In genomic region chr9:127878001-127878651, GRCh38 we compare ENCODE assay signal across 8 cellular contexts. TPM values are rescaled to one million over a fixed set of nuclear protein-coding genes. Genes with fewer than 3 reads are reported as not detected.
DNase-seq lines count a peak whose midpoint lies in the region; TF ChIP-seq lines count a peak whose summit lies in the region.

No MANE protein-coding gene starts in this region.

- peak overlapping the region; percentile 32 to 73 (median 71) for H3K4me3 ChIP-seq in liver (ENCODE audit: low read depth in 1 of 3, low read length in 3 of 3)

- no peak for TF ChIP-seq CTCF in brain (conservative IDR thresholded peaks at IDR 0.05)
- no peak for TF ChIP-seq CTCF in liver (IDR thresholded peaks at IDR 0.05; ENCODE audit: low read depth, low read length, missing input control)

- H3K36me3 ChIP-seq in liver (ENCODE audit: control insufficient read depth in 4 of 4, insufficient read depth in 3 of 4, low read depth in 1 of 4, low read length in 3 of 4), result no peaks in the 10 kb centered on the region

- H3K9me3 ChIP-seq in liver (ENCODE audit: control insufficient read depth in 4 of 4, low read length in 3 of 4), result no peaks in the 10 kb centered on the region

- H3K36me3 Mint-ChIP-seq in brain, result no peaks in the 10 kb centered on the region

- H3K9me3 Mint-ChIP-seq in brain, result no peaks in the 10 kb centered on the region

- CTCF ChIA-PET in HEK293T (lab: Yijun Ruan, JAX), result interaction anchor here (1.1 to 1.2 kb wide), 2 partner anchors 8 to 15 kb away, joined by 3 to 5 read pairs; no protein-coding TSS in a partner anchor

- in situ Hi-C loops in ACHN (cut with HindIII; ENCODE audit: low pct_ligation_motif_present, low pct_unique_long_range_greater_than_20kb, low sequenced_read_pairs), result no loop called here

- peaks cover 53% of the 10 kb centered on the region for H3K4me1 Mint-ChIP-seq in brain

- H3K27ac Mint-ChIP-seq in brain, result peak overlapping the region; percentile 52 to 90 (median 78)

- no peak for TF ChIP-seq RAD21 in liver (IDR thresholded peaks at IDR 0.05)

- H3K27ac ChIP-seq in liver (ENCODE audit: low read depth in 1 of 2, low read length in 2 of 2) (peak overlapping the region in 1 of 2 donors; percentile 35), temporal lobe (ENCODE audit: low read depth, low read length) (peak overlapping the region; percentile 82)

- DNase-seq in NCI-H2171 treated with DMSO at 0.1 percent for 48 hours (lab: John Stamatoyannopoulos, UW), result peak; percentile 31
- no peak for DNase-seq in NCI-H2171 (lab: John Stamatoyannopoulos, UW)
- DNase-seq in COLO829 (ENCODE audit: low spot score), result no peak
- DNase-seq in ACHN, result no peak
- DNase-seq in HEK293T (ENCODE audit: extremely low spot score), result no peak

- H3K4me3 Mint-ChIP-seq in brain, result peak overlapping the region; percentile 83 to 91 (median 88)

- 46% methylated on average over 18 of the region's 18 CpGs for WGBS in liver

- H3K4me1 ChIP-seq in liver (ENCODE audit: control insufficient read depth in 4 of 4, insufficient read depth in 4 of 4, low read length in 3 of 4), result peaks cover 10 to 37% (median 24%) of the 10 kb centered on the region in 4 donors

- no peaks in the 10 kb centered on the region for H3K27me3 ChIP-seq in liver (ENCODE audit: control insufficient read depth in 4 of 4, insufficient read depth in 4 of 4, low read length in 3 of 4)

- no peaks in the 10 kb centered on the region for H3K27me3 Mint-ChIP-seq in brain

- peak overlapping the region in 1 of 2 donors; percentile 2 for H3K9ac ChIP-seq in liver (ENCODE audit: low read depth in 1 of 2, low read length in 2 of 2)

- POLR2A ChIA-PET in HEK293T (lab: Yijun Ruan, JAX), result interaction anchor here (0.9 to 1.7 kb wide), 3 partner anchors 19 to 39 kb away, joined by 4 to 6 read pairs (median 4); partner anchors contain the start of gene ST6GALNAC4

TF ChIP-seq in liver, 16 proteins besides CTCF, POLR2A, EP300 and RAD21 (continues in another document):
- TF ChIP-seq YY1 (IDR thresholded peaks at IDR 0.05) (no peak), ZBTB33 (IDR thresholded peaks at IDR 0.05) (no peak), FOXA2 (IDR thresholded peaks at IDR 0.05) (no peak), RXRA (IDR thresholded peaks at IDR 0.05) (no peak), MAX (IDR thresholded peaks at IDR 0.05) (no peak), HNF4G (IDR thresholded peaks at IDR 0.05) (no peak), TAF1 (conservative IDR thresholded peaks at IDR 0.05) (no peak), HNF4A (conservative IDR thresholded peaks at IDR 0.05) (no peak), EGR1 (IDR thresholded peaks at IDR 0.05; ENCODE audit: low read depth in 2 of 2) (no peak)
- TF ChIP-seq, protein P1, sequence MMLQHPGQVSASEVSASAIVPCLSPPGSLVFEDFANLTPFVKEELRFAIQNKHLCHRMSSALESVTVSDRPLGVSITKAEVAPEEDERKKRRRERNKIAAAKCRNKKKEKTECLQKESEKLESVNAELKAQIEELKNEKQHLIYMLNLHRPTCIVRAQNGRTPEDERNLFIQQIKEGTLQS (IDR thresholded peaks at IDR 0.05), result no peak

TF ChIP-seq in HEK293T, 16 proteins besides CTCF, POLR2A, EP300 and RAD21:
- TF ChIP-seq L3MBTL2 (conservative IDR thresholded peaks at IDR 0.05) (no peak), CTBP1 (IDR thresholded peaks at IDR 0.05; ENCODE audit: borderline replicate concordance) (no peak), ELF4 (IDR thresholded peaks at IDR 0.05) (no peak), SUZ12 (IDR thresholded peaks at IDR 0.05) (no peak), ARNT (IDR thresholded peaks at IDR 0.05) (no peak), HDGF (IDR thresholded peaks at IDR 0.05; ENCODE audit: borderline replicate concordance) (no peak), FOXA1 (IDR thresholded peaks at IDR 0.05) (no peak), FOXM1 (IDR thresholded peaks at IDR 0.05; ENCODE audit: borderline replicate concordance) (no peak), BHLHE40 (IDR thresholded peaks at IDR 0.05; ENCODE audit: borderline replicate concordance) (no peak), SP1 (IDR thresholded peaks at IDR 0.05) (no peak), TARDBP (IDR thresholded peaks at IDR 0.05) (no peak)

RNA-seq across cellular contexts. Expression of gene AK1, which starts 0.7 kb away (rescaled TPM):
- polyA plus RNA-seq in brain (ENCODE audit: insufficient read depth, low read depth, low replicate concordance), result 245 TPM
- total RNA-seq in liver, result 10 to 100 TPM; 10.6 to 18.7 TPM
- polyA plus RNA-seq in liver, result 10 to 100 TPM; 40.4 to 78.3 TPM
- total RNA-seq in temporal lobe, result 25.3 TPM

RNA-seq across cellular contexts. Expression of gene ST6GALNAC6, which starts 21.3 kb away (rescaled TPM):
- polyA plus RNA-seq in brain (ENCODE audit: insufficient read depth, low read depth, low replicate concordance) (83.6 TPM), liver (10 to 100 TPM; 22.5 to 40.4 TPM)
- total RNA-seq in liver (10 to 100 TPM; 26.9 to 37.7 TPM), temporal lobe (25.6 TPM)

RNA-seq across cellular contexts. Expression of gene ENG, which starts 23.7 kb away (rescaled TPM):
- 47.3 TPM for polyA plus RNA-seq in brain (ENCODE audit: insufficient read depth, low read depth, low replicate concordance)
- 10 to 100 TPM; 12.8 to 23.5 TPM for total RNA-seq in liver
- 10 to 100 TPM; 25.0 to 91.3 TPM for polyA plus RNA-seq in liver
- total RNA-seq in temporal lobe, result 4.2 TPM

RNA-seq across cellular contexts. Expression of gene ST6GALNAC4, which starts 38.7 kb away (rescaled TPM):
- polyA plus RNA-seq in brain (ENCODE audit: insufficient read depth, low read depth, low replicate concordance), result 19.2 TPM
- 10 to 100 TPM in 1 of 2 donors, 1 to 10 TPM in 1; 4.5 to 83.7 TPM for total RNA-seq in liver
- polyA plus RNA-seq in liver, result 10 to 100 TPM in 1 of 2 donors, 1 to 10 TPM in 1; 2.5 to 10.6 TPM
- total RNA-seq in temporal lobe, result 7.4 TPM

RNA-seq across cellular contexts. Expression of gene PIP5KL1, which starts 52.5 kb away (rescaled TPM):
- polyA plus RNA-seq in brain (ENCODE audit: insufficient read depth, low read depth, low replicate concordance) (2.4 TPM), liver (under 1 TPM; 0.06 to 0.40 TPM)
- total RNA-seq in liver (1 to 10 TPM in 1 of 2 donors, under 1 TPM in 1; 0.59 to 1.5 TPM), temporal lobe (1.2 TPM)
